In genomic region chr6:98971303-98971702, GRCh38 we compare ENCODE assay signal across 25 cellular contexts.
"Had no signal": no experiment of that assay in that cellular context is flagged by ENCODE, and none has a peak within 500 bp of the region (broad histone marks: within the 10 kb centered on the region; RNA-seq: fewer than 3 reads in every experiment).

No MANE protein-coding gene starts in this region.

- H3K79me2 ChIP-seq: parathyroid adenoma had no signal

- H3K36me3 ChIP-seq: cardiac muscle cell, esophagus squamous epithelium, gastrocnemius medialis, stomach, suprapubic skin, tibial nerve, uterus had no signal

- H3K9ac ChIP-seq: parathyroid adenoma had no signal

- ATAC-seq: activated CD4-positive, CD25-positive, alpha-beta regulatory T cell treated with anti-CD3 and anti-CD28 coated beads, Interleukin-2, amount 50 U/mL, for 24 hours; activated CD8-positive, alpha-beta memory T cell treated with anti-CD3 and anti-CD28 coated beads, Interleukin-2, amount 10 ng/mL, durations not matched to agents 7 days and 5 days; activated CD8-positive, alpha-beta T cell treated with anti-CD3 and anti-CD28 coated beads for 36 hours; activated naive CD8-positive, alpha-beta T cell treated with anti-CD3 and anti-CD28 coated beads, Interleukin-2, amount 50 U/mL, for 24 hours; gastrocnemius medialis; left cardiac atrium; right cardiac atrium had no signal

- H3K4me3 ChIP-seq: cardiac muscle cell, esophagus squamous epithelium, gastrocnemius medialis, stomach, suprapubic skin, tibial nerve, uterus had no signal

- H3K27ac Mint-ChIP-seq: activated CD4-positive, alpha-beta T cell treated with anti-CD3 and anti-CD28 coated beads, Interleukin-2, amount 10 ng/mL, durations not matched to agents 7 days and 5 days; activated CD8-positive, alpha-beta memory T cell treated with anti-CD3 and anti-CD28 coated beads, Interleukin-2, amount 10 ng/mL, durations not matched to agents 7 days and 5 days; activated CD8-positive, alpha-beta T cell treated with anti-CD3 and anti-CD28 coated beads for 36 hours; activated naive CD8-positive, alpha-beta T cell treated with anti-CD3 and anti-CD28 coated beads, Interleukin-2, amount 50 U/mL, for 24 hours; endodermal cell; nephron had no signal

- H3K4me1 ChIP-seq: esophagus squamous epithelium, parathyroid adenoma, stomach, suprapubic skin, uterus had no signal

- H3K4me1 Mint-ChIP-seq: activated CD4-positive, alpha-beta T cell treated with anti-CD3 and anti-CD28 coated beads, Interleukin-2, amount 10 ng/mL, durations not matched to agents 7 days and 5 days; activated CD8-positive, alpha-beta memory T cell treated with anti-CD3 and anti-CD28 coated beads, Interleukin-2, amount 10 ng/mL, durations not matched to agents 7 days and 5 days; activated naive CD8-positive, alpha-beta T cell treated with anti-CD3 and anti-CD28 coated beads, Interleukin-2, amount 50 U/mL, for 24 hours; endodermal cell; nephron had no signal

- H3K4me3 Mint-ChIP-seq: activated CD4-positive, alpha-beta T cell treated with anti-CD3 and anti-CD28 coated beads, Interleukin-2, amount 10 ng/mL, durations not matched to agents 7 days and 5 days; activated CD8-positive, alpha-beta memory T cell treated with anti-CD3 and anti-CD28 coated beads, Interleukin-2, amount 10 ng/mL, durations not matched to agents 7 days and 5 days; activated CD8-positive, alpha-beta T cell treated with anti-CD3 and anti-CD28 coated beads for 36 hours; activated naive CD8-positive, alpha-beta T cell treated with anti-CD3 and anti-CD28 coated beads, Interleukin-2, amount 50 U/mL, for 24 hours; endodermal cell; nephron had no signal

- H3K27me3 ChIP-seq: cardiac muscle cell, esophagus squamous epithelium, gastrocnemius medialis, stomach, suprapubic skin, tibial nerve, uterus had no signal

- H3K9me3 ChIP-seq: gastrocnemius medialis, suprapubic skin, tibial nerve, uterus had no signal

- DNase-seq: activated CD4-positive, alpha-beta T cell treated with anti-CD3 and anti-CD28 coated beads, Interleukin-2, amount 10 ng/mL, durations not matched to agents 7 days and 5 days; activated CD8-positive, alpha-beta memory T cell treated with anti-CD3 and anti-CD28 coated beads, Interleukin-2, amount 10 ng/mL, durations not matched to agents 7 days and 5 days; activated CD8-positive, alpha-beta T cell treated with anti-CD3 and anti-CD28 coated beads for 36 hours; activated gamma-delta T cell; activated naive CD4-positive, alpha-beta T cell treated with anti-CD3 and anti-CD28 coated beads, Interleukin-2, amount 50 U/mL, for 16 hours; activated naive CD8-positive, alpha-beta T cell treated with anti-CD3 and anti-CD28 coated beads, Interleukin-2, amount 50 U/mL, for 24 hours; activated T-cell treated with anti-CD3 and anti-CD28 coated beads for 4 hours; cortex of kidney; endodermal cell; esophagus squamous epithelium; gastrocnemius medialis; head of caudate nucleus; hypothalamus; left cardiac atrium; mesenchymal stem cell; right cardiac atrium; stimulated activated CD4-positive, alpha-beta T cell treated with anti-CD3 and anti-CD28 coated beads, Interleukin-4, amount 100 ng/mL, for 24 hours; stomach; uterus had no signal

- H3K27ac ChIP-seq: cardiac muscle cell, esophagus squamous epithelium, gastrocnemius medialis, parathyroid adenoma, stomach, suprapubic skin, tibial nerve, uterus had no signal

- H3K27me3 Mint-ChIP-seq: activated CD8-positive, alpha-beta memory T cell treated with anti-CD3 and anti-CD28 coated beads, Interleukin-2, amount 10 ng/mL, durations not matched to agents 7 days and 5 days had no signal

- H3K36me3 Mint-ChIP-seq: activated CD8-positive, alpha-beta memory T cell treated with anti-CD3 and anti-CD28 coated beads, Interleukin-2, amount 10 ng/mL, durations not matched to agents 7 days and 5 days had no signal

- H3K9me3 Mint-ChIP-seq: activated CD4-positive, alpha-beta T cell treated with anti-CD3 and anti-CD28 coated beads, Interleukin-2, amount 10 ng/mL, durations not matched to agents 7 days and 5 days; nephron had no signal

- H2AFZ ChIP-seq: parathyroid adenoma had no signal
